ENCODE assay signal across 22 cellular contexts in the genomic region with DNA sequence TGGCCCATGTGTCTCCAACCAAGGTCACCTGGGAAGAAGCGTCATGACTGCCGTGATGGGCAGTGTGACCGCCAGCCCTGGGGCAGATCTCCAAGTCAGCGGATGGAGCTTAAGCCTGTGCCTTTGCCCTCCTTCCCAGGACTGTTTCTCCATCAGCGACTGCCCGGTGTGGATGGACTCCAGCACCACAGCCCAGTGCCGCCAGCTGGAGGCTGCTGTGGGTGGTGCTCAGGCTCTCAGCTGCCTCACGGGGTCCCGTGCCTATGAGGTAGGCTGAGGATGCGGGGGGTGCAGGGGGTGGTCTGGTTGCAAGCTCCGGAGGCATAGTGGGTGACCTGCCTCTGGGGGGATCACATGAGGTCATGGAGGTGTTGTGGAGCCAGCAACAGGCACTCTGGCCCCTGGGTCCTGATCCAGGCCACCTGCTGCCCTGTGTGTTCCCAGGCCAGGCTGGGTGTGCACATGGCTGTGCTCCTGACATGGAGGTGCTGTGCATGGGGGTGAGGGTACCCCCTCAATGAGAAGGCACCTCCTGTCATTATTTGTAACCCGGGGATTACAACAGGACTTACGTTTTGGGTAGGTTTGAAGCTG.
"Had no signal": no experiment of that assay in that cellular context is flagged by ENCODE, and none has a peak within 500 bp of the region (broad histone marks: within the 10 kb centered on the region; RNA-seq: fewer than 3 reads in every experiment).

No MANE protein-coding gene starts in this region.

- H3K27ac ChIP-seq: coronary artery, esophagus squamous epithelium, left lung, neutrophil, parathyroid adenoma, sigmoid colon, testis, tibial nerve, upper lobe of left lung had no signal

- H2AFZ ChIP-seq: parathyroid adenoma had no signal

- FAIRE-seq: endothelial cell of umbilical vein, kidney, urothelium cell line had no signal

- H3K79me2 ChIP-seq: parathyroid adenoma had no signal

- ATAC-seq: left lung; naive thymus-derived CD4-positive, alpha-beta T cell; stimulated activated naive CD8-positive, alpha-beta T cell treated with anti-CD3 and anti-CD28 coated beads, Interleukin-15, Interleukin-2, amounts not matched to agents 100 U/mL and 50 U/mL, for 24 hours had no signal

- H3K4me1 ChIP-seq: esophagus squamous epithelium, left lung, parathyroid adenoma, testis, tibial nerve, upper lobe of left lung had no signal

- DNase-seq: dermis blood vessel endothelial cell; effector memory CD4-positive, alpha-beta T cell; esophagus squamous epithelium; foreskin melanocyte; kidney; left lung; mesenchymal stem cell; midbrain; naive thymus-derived CD4-positive, alpha-beta T cell; sigmoid colon; stimulated activated CD4-positive, alpha-beta T cell treated with anti-CD3 and anti-CD28 coated beads, Interleukin-2, amount 100 ng/mL, for 24 hours; stimulated activated CD4-positive, alpha-beta T cell treated with anti-CD3 and anti-CD28 coated beads, Interleukin-4, amount 100 ng/mL, for 24 hours; stimulated activated naive CD8-positive, alpha-beta T cell treated with anti-CD3 and anti-CD28 coated beads, Interleukin-15, Interleukin-2, amounts not matched to agents 100 U/mL and 50 U/mL, for 24 hours; substantia nigra; testis had no signal

- H3K9ac ChIP-seq: parathyroid adenoma had no signal

- H3K9me3 ChIP-seq: esophagus squamous epithelium, left lung, neutrophil, sigmoid colon, testis, tibial nerve, upper lobe of left lung had no signal

- H3K27me3 ChIP-seq: esophagus squamous epithelium, left lung, neutrophil, sigmoid colon, testis, tibial nerve, upper lobe of left lung had no signal

- H3K4me3 ChIP-seq: coronary artery, esophagus squamous epithelium, left lung, sigmoid colon, testis, tibial nerve, upper lobe of left lung had no signal
